ENCODE assay signal across 7 cellular contexts in the genomic region with DNA sequence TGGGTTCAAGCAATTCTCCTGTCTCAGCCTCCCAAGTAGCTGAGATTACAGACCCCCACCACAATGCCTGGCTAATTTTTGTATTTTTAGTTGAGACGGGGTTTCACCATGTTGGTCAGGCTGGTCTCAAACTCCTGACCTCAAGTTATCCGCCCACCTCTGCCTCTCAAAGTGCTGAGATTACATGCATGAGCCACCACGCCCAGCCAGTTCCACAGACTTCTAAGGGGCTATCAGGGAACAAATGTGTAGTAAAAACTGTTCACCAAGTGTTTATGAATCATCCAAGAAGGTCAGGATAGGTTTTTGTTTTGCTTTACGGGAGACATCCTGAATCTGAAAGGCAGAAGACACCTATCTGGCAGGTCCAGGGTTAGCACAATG.
DNase-seq lines count a peak whose midpoint lies in the region; ATAC-seq and TF ChIP-seq lines count a peak whose summit lies in the region.
"Not testable (repeated sequence)": the region's sequence is repeated elsewhere in the genome, so short reads cannot be mapped to it uniquely, and the experiment has no call there.

No MANE protein-coding gene starts in this region.

- TF ChIP-seq CTCF in GM23338 (conservative IDR thresholded peaks at IDR 0.05; ENCODE audit: low read depth in 2 of 2); OCI-LY7 (conservative IDR thresholded peaks at IDR 0.05; ENCODE audit: low read length); cardiac fibroblast (IDR thresholded peaks at IDR 0.05; ENCODE audit: low read depth, low read length); osteoblast (IDR thresholded peaks at IDR 0.05; ENCODE audit: extremely low read depth, low read depth, low read length): not testable (repeated sequence)

- H3K9me3 ChIP-seq in OCI-LY7 (ENCODE audit: low read length); iPS-20b (ENCODE audit: insufficient read depth, low read depth, low read length); osteoblast (ENCODE audit: low read depth, low read length): not testable (repeated sequence)

- H3K9ac ChIP-seq in iPS-20b (ENCODE audit: low read depth, low read length) = peak overlapping the region; percentile 27; the same call in 1 of the 2 replicates

- H3K4me2 ChIP-seq in GM23338 = peak overlapping the region; percentile 13; the same call in 1 of the 2 replicates
- H3K4me2 ChIP-seq in OCI-LY7 (ENCODE audit: low read length) = peak overlapping the region; percentile 1; the same call in 1 of the 2 replicates
- H3K4me2 ChIP-seq in osteoblast (ENCODE audit: insufficient read depth, low read length) = peak overlapping the region; percentile 31

- CTCF ChIA-PET in OCI-LY7 (lab: Charles Lee; ENCODE audit: unreplicated experiment) = not testable (repeated sequence)

- peaks cover 25% of the 10 kb centered on the region for H3K4me1 ChIP-seq in GM23338 (ENCODE audit: insufficient read depth)
- H3K4me1 ChIP-seq in OCI-LY7 (ENCODE audit: insufficient read depth, low read length, poor library complexity, severe bottlenecking) = peaks cover 16% of the 10 kb centered on the region
- H3K4me1 ChIP-seq in iPS-20b (ENCODE audit: insufficient read depth, low read length) = peaks cover 27% of the 10 kb centered on the region
- not testable (repeated sequence) for H3K4me1 ChIP-seq in osteoblast (ENCODE audit: insufficient read depth, low read length)

- H3K4me1 Mint-ChIP-seq in GM23338 = peaks cover 43% of the 10 kb centered on the region
- peaks cover 17% of the 10 kb centered on the region for H3K4me1 Mint-ChIP-seq in activated T-helper 2 cell treated with anti-CD3 and anti-CD28 coated beads, Interferon-gamma antibody, Interleukin-2, Interleukin-4, amounts not matched to agents 10 μg/mL and 5 μg/mL and 100 μg/mL, durations not matched to agents 14 hours and 24 hours and 36 hours (ENCODE audit: low read depth)

- not testable (repeated sequence) for H3K4me3 ChIP-seq in GM23338; OCI-LY7 (ENCODE audit: low read depth, low read length, poor library complexity, severe bottlenecking); cardiac fibroblast (replicated peaks in 1 of 2; ENCODE audit: low read depth in 2 of 2, low read length in 2 of 2); iPS-20b (ENCODE audit: low read length); osteoblast (ENCODE audit: insufficient read depth, low read length)

- H3F3A ChIP-seq in GM23338 (replicated peaks; ENCODE audit: low read depth) = not testable (repeated sequence)

- not testable (repeated sequence) for H3K9me3 Mint-ChIP-seq in GM23338; activated T-helper 2 cell treated with anti-CD3 and anti-CD28 coated beads, Interferon-gamma antibody, Interleukin-2, Interleukin-4, amounts not matched to agents 10 μg/mL and 5 μg/mL and 100 μg/mL, durations not matched to agents 14 hours and 24 hours and 36 hours

- H3K79me2 ChIP-seq in GM23338 (replicated peaks; ENCODE audit: insufficient read depth); OCI-LY7 (ENCODE audit: insufficient read depth, low read depth, low read length); osteoblast (ENCODE audit: insufficient read depth, low read length): not testable (repeated sequence)

- H3K9me2 ChIP-seq in GM23338 (ENCODE audit: insufficient read depth); OCI-LY7 (ENCODE audit: insufficient read depth, low read length): not testable (repeated sequence)

- DNase-seq in GM23338 (ENCODE audit: low spot score); OCI-LY7 (ENCODE audit: low spot score); activated T-helper 2 cell treated with anti-CD3 and anti-CD28 coated beads, Interferon-gamma antibody, Interleukin-2, Interleukin-4, amounts not matched to agents 10 μg/mL and 5 μg/mL and 100 μg/mL, durations not matched to agents 14 hours and 24 hours and 36 hours (ENCODE audit: low spot score); osteoblast (ENCODE audit: insufficient read length, low spot score, missing footprints): not testable (repeated sequence)
- DNase-seq in activated CD4-positive, alpha-beta T cell treated with anti-CD3 and anti-CD28 coated beads for 48 hours = peak; percentile 54
- DNase-seq in cardiac fibroblast (ENCODE audit: low read depth in 2 of 2) = peak; percentile 17 to 30

- POLR2A ChIA-PET in OCI-LY7 (lab: Charles Lee) = interaction anchor here (0.8 to 1.0 kb wide), 3 partner anchors 19 to 34 kb away, joined by 3 read pairs; no protein-coding TSS in a partner anchor

- not testable (repeated sequence) for H3K4me3 Mint-ChIP-seq in GM23338; activated T-helper 2 cell treated with anti-CD3 and anti-CD28 coated beads, Interferon-gamma antibody, Interleukin-2, Interleukin-4, amounts not matched to agents 10 μg/mL and 5 μg/mL and 100 μg/mL, durations not matched to agents 14 hours and 24 hours and 36 hours (ENCODE audit: low read depth)

- H3K36me3 Mint-ChIP-seq in GM23338 (ENCODE audit: low read depth); activated T-helper 2 cell treated with anti-CD3 and anti-CD28 coated beads, Interferon-gamma antibody, Interleukin-2, Interleukin-4, amounts not matched to agents 10 μg/mL and 5 μg/mL and 100 μg/mL, durations not matched to agents 14 hours and 24 hours and 36 hours (ENCODE audit: low read depth): not testable (repeated sequence)

- H3K27me3 ChIP-seq in GM23338 (ENCODE audit: insufficient read depth); iPS-20b (ENCODE audit: insufficient read depth, low read length): not testable (repeated sequence)
- H3K27me3 ChIP-seq in osteoblast (ENCODE audit: insufficient read depth, low read length) = peaks cover 10% of the 10 kb centered on the region

- BruUV-seq in OCI-LY7 (replicated peaks; lab: Mats Ljungman, UMichigan) = not testable (repeated sequence)

- H2AFZ ChIP-seq in GM23338; osteoblast (ENCODE audit: low read length): not testable (repeated sequence)
- peak overlapping the region; percentile 90; the same call in 1 of the 2 replicates for H2AFZ ChIP-seq in OCI-LY7 (ENCODE audit: low read length)

- not testable (repeated sequence) for H4K20me1 ChIP-seq in GM23338 (replicated peaks; ENCODE audit: insufficient read depth); OCI-LY7 (ENCODE audit: insufficient read depth, low read length); osteoblast (ENCODE audit: insufficient read depth, low read length)

- not testable (repeated sequence) for H3K36me3 ChIP-seq in GM23338 (ENCODE audit: insufficient read depth); OCI-LY7 (ENCODE audit: insufficient read depth, low read length); iPS-20b (ENCODE audit: insufficient read depth, low read depth, low read length); osteoblast (ENCODE audit: insufficient read depth, low read length)

- H3K27ac ChIP-seq in GM23338 (ENCODE audit: low read depth) = peak overlapping the region; percentile 34; the same call in 1 of the 2 replicates
- not testable (repeated sequence) for H3K27ac ChIP-seq in OCI-LY7 (ENCODE audit: low read depth, low read length, poor library complexity, severe bottlenecking); iPS-20b (ENCODE audit: low read length); osteoblast (ENCODE audit: low read depth, low read length)

- intact Hi-C loops in OCI-LY7 (cut with micrococcal nuclease; ENCODE audit: unreplicated experiment) = not testable (repeated sequence)
- intact Hi-C loops in activated T-helper 2 cell treated with anti-CD3 and anti-CD28 coated beads, Interferon-gamma antibody, Interleukin-2, Interleukin-4, amounts not matched to agents 10 μg/mL and 5 μg/mL and 100 μg/mL, durations not matched to agents 14 hours and 24 hours and 36 hours (cut with micrococcal nuclease) = loop anchor here (2.0 kb wide), 3 partner anchors 37 to 181 kb away; no protein-coding TSS in a partner anchor

- ATAC-seq in GM23338 = not testable (repeated sequence)

- peak overlapping the region; percentile 24 for H3K27ac Mint-ChIP-seq in GM23338
- H3K27ac Mint-ChIP-seq in activated T-helper 2 cell treated with anti-CD3 and anti-CD28 coated beads, Interferon-gamma antibody, Interleukin-2, Interleukin-4, amounts not matched to agents 10 μg/mL and 5 μg/mL and 100 μg/mL, durations not matched to agents 14 hours and 24 hours and 36 hours = peak overlapping the region; percentile 29

- peaks cover 10% of the 10 kb centered on the region for H3K27me3 Mint-ChIP-seq in GM23338 (ENCODE audit: insufficient read depth, low read depth, poor library complexity)
- peaks cover 23% of the 10 kb centered on the region for H3K27me3 Mint-ChIP-seq in activated T-helper 2 cell treated with anti-CD3 and anti-CD28 coated beads, Interferon-gamma antibody, Interleukin-2, Interleukin-4, amounts not matched to agents 10 μg/mL and 5 μg/mL and 100 μg/mL, durations not matched to agents 14 hours and 24 hours and 36 hours (ENCODE audit: low read depth)
